ENCODE assay signal across 28 cellular contexts in the genomic region with DNA sequence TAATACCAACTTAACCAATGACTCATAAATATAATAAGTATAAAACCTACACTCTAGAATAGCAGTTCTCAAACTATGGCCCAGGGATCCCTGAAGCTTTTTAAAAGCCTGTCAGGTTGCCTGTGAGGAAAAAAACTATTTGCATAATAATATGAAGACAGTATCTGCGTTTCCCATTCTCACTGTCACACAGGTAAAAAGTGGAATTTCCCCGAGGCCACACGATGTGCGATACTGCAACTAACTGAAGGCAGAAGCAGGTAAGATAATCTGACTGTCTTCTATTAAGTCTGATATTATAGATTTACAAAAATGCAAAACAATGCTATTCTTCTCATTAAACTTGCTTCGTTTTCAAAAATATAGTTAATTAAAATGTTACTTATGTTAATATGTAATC.
"Had no signal": no experiment of that assay in that cellular context is flagged by ENCODE, and none has a peak within 500 bp of the region (broad histone marks: within the 10 kb centered on the region; RNA-seq: fewer than 3 reads in every experiment).

No MANE protein-coding gene starts in this region.

- DNase-seq: activated CD4-positive, alpha-beta T cell treated with anti-CD3 and anti-CD28 coated beads for 1 hour; activated CD4-positive, alpha-beta T cell treated with anti-CD3 and anti-CD28 coated beads, Interleukin-2, amount 50 U/mL, for 1 hour; activated CD8-positive, alpha-beta T cell treated with anti-CD3 and anti-CD28 coated beads for 36 hours; activated naive CD4-positive, alpha-beta T cell; activated T-cell treated with anti-CD3 and anti-CD28 coated beads, Interleukin-2, amount 50 U/mL, for 4 hours; dermis blood vessel endothelial cell; effector CD4-positive, alpha-beta T cell; esophagus squamous epithelium; foreskin melanocyte; islet precursor cell; left cardiac atrium; mammary epithelial cell; naive B cell; nucleus accumbens; pancreas; stimulated activated CD4-positive, alpha-beta T cell treated with anti-CD3 and anti-CD28 coated beads, Interleukin-4, amount 100 ng/mL, for 4 hours; stimulated activated CD8-positive, alpha-beta memory T cell treated with anti-CD3 and anti-CD28 coated beads, Interleukin-4, amount 100 ng/mL, for 48 hours; stimulated activated naive CD8-positive, alpha-beta T cell treated with anti-CD3 and anti-CD28 coated beads, Interleukin-15, amount 100 ng/mL, for 72 hours; substantia nigra; T-helper 2 cell; upper lobe of left lung had no signal

- H3K4me3 ChIP-seq: breast epithelium, esophagus squamous epithelium, hepatocyte, pancreas, prostate gland, skin epidermis, upper lobe of left lung, vagina had no signal

- H3K79me2 ChIP-seq: hepatocyte had no signal

- H3K4me2 ChIP-seq: hepatocyte had no signal

- H3K4me1 ChIP-seq: breast epithelium, pancreas, prostate gland had no signal

- H3K9me3 ChIP-seq: breast epithelium, esophagus squamous epithelium, pancreas, prostate gland, upper lobe of left lung, vagina had no signal

- H3K36me3 ChIP-seq: breast epithelium, pancreas, prostate gland, upper lobe of left lung, vagina had no signal

- H3K27ac ChIP-seq: breast epithelium, esophagus squamous epithelium, hepatocyte, pancreas, prostate gland, skin epidermis, upper lobe of left lung, vagina had no signal

- H3K27me3 ChIP-seq: breast epithelium, esophagus squamous epithelium, hepatocyte, pancreas, upper lobe of left lung, vagina had no signal

- ATAC-seq: activated CD8-positive, alpha-beta T cell treated with anti-CD3 and anti-CD28 coated beads for 36 hours; activated naive CD4-positive, alpha-beta T cell treated with anti-CD3 and anti-CD28 coated beads, Interleukin-2, amount 50 U/mL, for 72 hours; activated T-cell treated with anti-CD3 and anti-CD28 coated beads, Interleukin-2, amount 50 U/mL, for 4 hours; left cardiac atrium; pancreas; stimulated activated memory B cell treated with anti-CD40 and anti-IgM and Interleukin-4, amounts not matched to agents 10 μg/mL and 1 μg/mL and 100 μg/mL, for 72 hours; stimulated activated naive CD8-positive, alpha-beta T cell treated with anti-CD3 and anti-CD28 coated beads, Interleukin-15, amount 100 ng/mL, for 72 hours had no signal

- H2AFZ ChIP-seq: hepatocyte had no signal
